In genomic region chr2:105652014-105652796, GRCh38 we compare ENCODE assay signal across 24 cellular contexts.
"Had no signal": no experiment of that assay in that cellular context is flagged by ENCODE, and none has a peak within 500 bp of the region (broad histone marks: within the 10 kb centered on the region; RNA-seq: fewer than 3 reads in every experiment).

No MANE protein-coding gene starts in this region.

- H3K27ac ChIP-seq: adrenal gland, ascending aorta, brain microvascular endothelial cell, epithelial cell of prostate, heart left ventricle, lower lobe of right lung, ovary, right lobe of liver, skin epidermis, thoracic aorta, VCaP had no signal

- H3K27me3 ChIP-seq: adrenal gland, ascending aorta, brain microvascular endothelial cell, heart left ventricle, ovary had no signal

- DNase-seq: activated CD4-positive, CD25-positive, alpha-beta regulatory T cell treated with anti-CD3 and anti-CD28 coated beads, Interleukin-2, amount 50 U/mL, for 72 hours; activated naive CD4-positive, alpha-beta T cell; activated T-cell treated with anti-CD3 and anti-CD28 coated beads, Interleukin-2, amount 50 U/mL, for 1 hour; adrenal gland; brain microvascular endothelial cell; caudate nucleus; heart left ventricle; kidney; lower lobe of right lung; mesendoderm; naive thymus-derived CD8-positive, alpha-beta T cell; ovary; right lobe of liver; T-cell had no signal

- H3K36me3 ChIP-seq: adrenal gland, ascending aorta, brain microvascular endothelial cell, heart left ventricle, lower lobe of right lung, ovary, right lobe of liver, thoracic aorta had no signal

- H3K4me3 ChIP-seq: adrenal gland, ascending aorta, heart left ventricle, lower lobe of right lung, ovary, right lobe of liver, skin epidermis, thoracic aorta had no signal

- H3K9me3 ChIP-seq: adrenal gland, ascending aorta, lower lobe of right lung, ovary, right lobe of liver, thoracic aorta had no signal

- H3K9me3 Mint-ChIP-seq: activated T-helper 2 cell treated with anti-CD3 and anti-CD28 coated beads, Interferon-gamma antibody, Interleukin-2, Interleukin-4, amounts not matched to agents 10 μg/mL and 5 μg/mL and 100 μg/mL, durations not matched to agents 14 hours and 24 hours and 36 hours had no signal

- ATAC-seq: heart left ventricle; left lobe of liver; lower lobe of right lung; naive thymus-derived CD8-positive, alpha-beta T cell; right lobe of liver; stimulated activated memory B cell treated with anti-CD40 and anti-IgM and Interleukin-4, amounts not matched to agents 10 μg/mL and 1 μg/mL and 100 μg/mL, for 72 hours; T-cell had no signal

- H3K27ac Mint-ChIP-seq: activated T-helper 2 cell treated with anti-CD3 and anti-CD28 coated beads, Interferon-gamma antibody, Interleukin-2, Interleukin-4, amounts not matched to agents 10 μg/mL and 5 μg/mL and 100 μg/mL, durations not matched to agents 14 hours and 24 hours and 36 hours; stimulated activated memory B cell treated with anti-CD40 and anti-IgM and Interleukin-4, amounts not matched to agents 10 μg/mL and 1 μg/mL and 100 μg/mL, for 72 hours; T-helper 2 cell treated with Interferon-gamma antibody and Interleukin-4, amounts not matched to agents 5 μg/mL and 100 μg/mL, for 36 hours had no signal

- H3K27me3 Mint-ChIP-seq: activated naive CD8-positive, alpha-beta T cell; naive thymus-derived CD8-positive, alpha-beta T cell had no signal

- H3K4me3 Mint-ChIP-seq: activated naive CD8-positive, alpha-beta T cell; naive thymus-derived CD8-positive, alpha-beta T cell; stimulated activated memory B cell treated with anti-CD40 and anti-IgM and Interleukin-4, amounts not matched to agents 10 μg/mL and 1 μg/mL and 100 μg/mL, for 72 hours; T-cell; T-helper 2 cell treated with Interferon-gamma antibody and Interleukin-4, amounts not matched to agents 5 μg/mL and 100 μg/mL, for 36 hours had no signal

- H3K4me1 ChIP-seq: adrenal gland, ascending aorta, heart left ventricle, lower lobe of right lung, right lobe of liver had no signal

- H3K36me3 Mint-ChIP-seq: activated naive CD8-positive, alpha-beta T cell; naive thymus-derived CD8-positive, alpha-beta T cell; stimulated activated memory B cell treated with anti-CD40 and anti-IgM and Interleukin-4, amounts not matched to agents 10 μg/mL and 1 μg/mL and 100 μg/mL, for 72 hours; T-cell had no signal
